Comparison of ENCODE assay signal across 25 cellular contexts in genomic region chr11:68143310-68143689, GRCh38.
"Had no signal": no experiment of that assay in that cellular context is flagged by ENCODE, and none has a peak within 500 bp of the region (broad histone marks: within the 10 kb centered on the region; RNA-seq: fewer than 3 reads in every experiment).

No MANE protein-coding gene starts in this region.

- H3K9me3 Mint-ChIP-seq: activated naive CD4-positive, alpha-beta T cell treated with anti-CD3 and anti-CD28 coated beads for 36 hours; activated naive CD8-positive, alpha-beta T cell treated with anti-CD3 and anti-CD28 coated beads for 36 hours; activated T-cell treated with anti-CD3 and anti-CD28 coated beads, Interleukin-2, amount 50 U/mL, for 72 hours; central memory CD8-positive, alpha-beta T cell; naive thymus-derived CD8-positive, alpha-beta T cell; neural crest cell had no signal

- FAIRE-seq: astrocyte, bronchial epithelial cell, colon had no signal

- H3K4me3 Mint-ChIP-seq: activated CD4-positive, alpha-beta T cell treated with anti-CD3 and anti-CD28 coated beads for 36 hours; activated naive CD4-positive, alpha-beta T cell treated with anti-CD3 and anti-CD28 coated beads for 36 hours; activated naive CD8-positive, alpha-beta T cell treated with anti-CD3 and anti-CD28 coated beads for 36 hours; activated T-cell treated with anti-CD3 and anti-CD28 coated beads, Interleukin-2, amount 50 U/mL, for 72 hours; central memory CD8-positive, alpha-beta T cell; neural crest cell had no signal

- ATAC-seq: activated CD4-positive, alpha-beta T cell treated with anti-CD3 and anti-CD28 coated beads for 36 hours; activated T-cell treated with anti-CD3 and anti-CD28 coated beads, Interleukin-2, amount 50 U/mL, for 72 hours; foreskin keratinocyte; heart left ventricle; naive thymus-derived CD8-positive, alpha-beta T cell; right cardiac atrium had no signal

- H3K36me3 Mint-ChIP-seq: activated naive CD8-positive, alpha-beta T cell treated with anti-CD3 and anti-CD28 coated beads for 36 hours; naive thymus-derived CD8-positive, alpha-beta T cell had no signal

- H3K4me3 ChIP-seq: esophagus muscularis mucosa, heart left ventricle, suprapubic skin, tibial nerve had no signal

- H3K27me3 ChIP-seq: esophagus muscularis mucosa, heart left ventricle, suprapubic skin, tibial nerve had no signal

- DNase-seq: activated CD4-positive, alpha-beta T cell treated with anti-CD3 and anti-CD28 coated beads for 36 hours; activated CD4-positive, CD25-positive, alpha-beta regulatory T cell; activated naive CD4-positive, alpha-beta T cell treated with anti-CD3 and anti-CD28 coated beads for 36 hours; activated naive CD8-positive, alpha-beta T cell treated with anti-CD3 and anti-CD28 coated beads for 36 hours; activated T-cell treated with anti-CD3 and anti-CD28 coated beads for 4 hours; activated T-cell treated with anti-CD3 and anti-CD28 coated beads, Interleukin-2, amount 50 U/mL, for 72 hours; amniotic stem cell; dermis blood vessel endothelial cell; effector CD4-positive, alpha-beta T cell; foreskin keratinocyte; heart left ventricle; hypothalamus; midbrain; occipital lobe; stimulated activated CD4-positive, alpha-beta T cell treated with anti-CD3 and anti-CD28 coated beads, Interleukin-4, amount 100 ng/mL, for 1 hour had no signal

- H3K27ac Mint-ChIP-seq: activated CD4-positive, alpha-beta T cell treated with anti-CD3 and anti-CD28 coated beads for 36 hours; activated naive CD4-positive, alpha-beta T cell treated with anti-CD3 and anti-CD28 coated beads for 36 hours; activated naive CD8-positive, alpha-beta T cell treated with anti-CD3 and anti-CD28 coated beads for 36 hours; activated T-cell treated with anti-CD3 and anti-CD28 coated beads, Interleukin-2, amount 50 U/mL, for 72 hours; naive thymus-derived CD8-positive, alpha-beta T cell had no signal

- H3K27me3 Mint-ChIP-seq: activated CD4-positive, alpha-beta T cell treated with anti-CD3 and anti-CD28 coated beads for 36 hours; naive thymus-derived CD8-positive, alpha-beta T cell had no signal

- H3K27ac ChIP-seq: esophagus muscularis mucosa, foreskin keratinocyte, heart left ventricle, tibial nerve had no signal

- H3K4me1 ChIP-seq: foreskin keratinocyte had no signal

- H3K9me3 ChIP-seq: esophagus muscularis mucosa, heart left ventricle, suprapubic skin, tibial nerve had no signal

- H3K4me1 Mint-ChIP-seq: central memory CD8-positive, alpha-beta T cell; neural crest cell had no signal

- H3K36me3 ChIP-seq: esophagus muscularis mucosa, heart left ventricle, suprapubic skin, tibial nerve had no signal
